8 cellular contexts compared by ENCODE assay signal in genomic region chr1:156500847-156501686, GRCh38. TPM values are rescaled to one million over a fixed set of nuclear protein-coding genes. Genes with fewer than 3 reads are reported as not detected.
DNase-seq lines count a peak whose midpoint lies in the region; ATAC-seq, FAIRE-seq and TF ChIP-seq lines count a peak whose summit lies in the region.

No MANE protein-coding gene starts in this region.

- peak overlapping the region; percentile 98 for H2BK12ac ChIP-seq in H1 (ENCODE audit: low read depth, low read length)

- CTCF ChIA-PET in Caco-2 (lab: Charles Lee) = interaction anchor here (0.6 to 6.9 kb wide), 19 partner anchors 10 to 435 kb away, joined by 3 to 87 read pairs (median 3); partner anchors contain the start of gene SLC25A44
- CTCF ChIA-PET in activated CD8-positive, alpha-beta memory T cell treated with anti-CD3 and anti-CD28 coated beads, Interleukin-2, amount 10 ng/mL, durations not matched to agents 7 days and 5 days (lab: Charles Lee) = interaction anchor here (0.8 to 18.2 kb wide), 18 partner anchors 10 to 224 kb away, joined by 3 to 372 read pairs (median 4); partner anchors contain the start of gene NAXE
- CTCF ChIA-PET in H1 (lab: Charles Lee; ENCODE audit: partially characterized antibody) = interaction anchor here (0.6 to 17.4 kb wide), 30 partner anchors 10 to 225 kb away, joined by 3 to 236 read pairs (median 3); partner anchors contain the start of gene TTC24

- BruUV-seq in Caco-2 (replicated peaks; lab: Mats Ljungman, UMichigan) = TSS peak; percentile 47

- H3K27ac ChIP-seq in H1 (ENCODE audit: low read depth, low read length) (peak overlapping the region; percentile 88), mesodermal cell (ENCODE audit: low read depth, low read length, severe bottlenecking) (peak overlapping the region; percentile 99)

- H3K27me3 Mint-ChIP-seq in Caco-2 (ENCODE audit: insufficient read depth, unreplicated experiment) = no peaks in the 10 kb centered on the region
- no peaks in the 10 kb centered on the region for H3K27me3 Mint-ChIP-seq in activated CD8-positive, alpha-beta memory T cell treated with anti-CD3 and anti-CD28 coated beads, Interleukin-2, amount 10 ng/mL, durations not matched to agents 7 days and 5 days

- H2AK5ac ChIP-seq in H1 (ENCODE audit: low read depth, low read length) = 0 out of 2 replicates have a peak overlapping the region, but pooled peaks have one; percentile 94

- TF ChIP-seq EP300 in H1 (IDR thresholded peaks at IDR 0.05; ENCODE audit: borderline replicate concordance in 1 of 2, low read depth in 2 of 2, low read length in 2 of 2) = no peak

- H2BK120ac ChIP-seq in H1 (replicated peaks; ENCODE audit: low read depth, low read length) = no peak overlapping the region

- H3K9ac ChIP-seq in H1 (replicated peaks in 1 of 4; ENCODE audit: extremely low read depth in 1 of 4, low read depth in 3 of 4, low read length in 3 of 4) = peak overlapping the region in 3 of 4 experiments; percentile 42 to 67 (median 63); a peak in 6 of 7 replicates

- 0% methylated on average over 24 of the region's 59 CpGs; no CpG with 5 or more reads in 1 of the 2 experiments for WGBS in H1 (ENCODE audit: extremely low coverage in 1 of 2, insufficient coverage in 1 of 2, insufficient read length in 1 of 2, insufficient replicate concordance in 2 of 2, low coverage in 1 of 2, low lambda C conversion rate in 2 of 2, missing lambda C conversion rate in 1 of 2), 2 experiments
- 0 to 1% methylated on average over 10 to 27 of the region's 59 CpGs for WGBS in mesodermal cell (ENCODE audit: insufficient coverage in 2 of 2), 2 experiments

- peaks cover 23% of the 10 kb centered on the region for H3K23me2 ChIP-seq in H1 (ENCODE audit: low read depth, low read length)

- peaks cover 49% of the 10 kb centered on the region for H3K4me1 ChIP-seq in Caco-2
- H3K4me1 ChIP-seq in H1 (replicated peaks in 1 of 4; ENCODE audit: control insufficient read depth in 3 of 4, insufficient read depth in 4 of 4, low read length in 3 of 4) = peaks cover 36 to 54% (median 42%) of the 10 kb centered on the region in 4 experiments
- H3K4me1 ChIP-seq in mesodermal cell (ENCODE audit: control insufficient read depth, insufficient read depth, low read length, poor library complexity, severe bottlenecking) = peaks cover 59% of the 10 kb centered on the region

- POLR2A ChIA-PET in Caco-2 (lab: Charles Lee) = interaction anchor here (0.5 to 1.9 kb wide), 20 partner anchors 9 to 1252 kb away, joined by 3 to 92 read pairs (median 6); partner anchors contain the start of genes ISG20L2, METTL25B, NAXE and PMF1
- POLR2A ChIA-PET in H1 (lab: Charles Lee; ENCODE audit: partially characterized antibody) = interaction anchor here (0.8 to 9.6 kb wide), 12 partner anchors 9 to 93 kb away, joined by 3 to 166 read pairs (median 5); partner anchors contain the start of gene NAXE

- H3K56ac ChIP-seq in H1 (replicated peaks; ENCODE audit: insufficient read length, low read depth, low read length) = no peak overlapping the region

- peak; percentile 48 for ATAC-seq in GM21381 (IDR thresholded peaks at IDR 0.05; ENCODE audit: unreplicated experiment)
- ATAC-seq in activated CD8-positive, alpha-beta memory T cell treated with anti-CD3 and anti-CD28 coated beads, Interleukin-2, amount 10 ng/mL, durations not matched to agents 7 days and 5 days = peak; percentile 72

- peak; percentile 13 to 25; a peak in 2 of 4 replicates for TF ChIP-seq RAD21 in H1 (IDR thresholded peaks at IDR 0.05 in 1 of 2, conservative IDR thresholded peaks at IDR 0.05 in 1 of 2; ENCODE audit: low read depth in 2 of 2, low read length in 2 of 2)

- peak overlapping the region; percentile 8 for H4K5ac ChIP-seq in H1 (ENCODE audit: insufficient read length, low read depth, low read length)

- H3K9me3 ChIP-seq in Caco-2 (no peaks in the 10 kb centered on the region), H1 (ENCODE audit: insufficient read depth in 2 of 2, low read depth in 1 of 2, low read length in 1 of 2) (no peaks in the 10 kb centered on the region; a peak in 1 of 4 replicates), mesodermal cell (ENCODE audit: control insufficient read depth, low read length) (no peaks in the 10 kb centered on the region)

- H2BK20ac ChIP-seq in H1 (ENCODE audit: low read length) = no peak overlapping the region

- peak overlapping the region; percentile 98; the same call in 1 of the 2 replicates for H2BK15ac ChIP-seq in H1 (ENCODE audit: low read length)

- H4K8ac ChIP-seq in H1 (ENCODE audit: extremely low read depth, insufficient read depth, low read length) = peak overlapping the region; percentile 93

- intact Hi-C loops in Caco-2 (cut with micrococcal nuclease; ENCODE audit: unreplicated experiment) = loop anchor here (10.0 kb wide), 1 partner anchor 104 kb away; the partner anchor contains the start of gene GPATCH4

- no peak overlapping the region for H3K14ac ChIP-seq in H1 (ENCODE audit: insufficient read length)

- peaks cover 0 to 4% of the 10 kb centered on the region in 2 experiments for H4K20me1 ChIP-seq in H1 (replicated peaks in 1 of 2; ENCODE audit: control insufficient read depth in 1 of 2, insufficient read depth in 2 of 2, low read length in 2 of 2)

- peak overlapping the region; percentile 83 to 90 for H3K4me2 ChIP-seq in H1 (ENCODE audit: insufficient read depth in 1 of 2, low read depth in 2 of 2, low read length in 2 of 2)

- H3K79me2 ChIP-seq in H1 (ENCODE audit: control insufficient read depth in 1 of 2, insufficient read depth in 2 of 2, low read length in 2 of 2) = peaks cover 12 to 36% of the 10 kb centered on the region in 2 experiments

- H2AFZ ChIP-seq in H1 (ENCODE audit: low read length) = no peak overlapping the region

- no peaks in the 10 kb centered on the region for H3K9me3 Mint-ChIP-seq in Caco-2 (ENCODE audit: unreplicated experiment)
- no peaks in the 10 kb centered on the region for H3K9me3 Mint-ChIP-seq in activated CD8-positive, alpha-beta memory T cell treated with anti-CD3 and anti-CD28 coated beads, Interleukin-2, amount 10 ng/mL, durations not matched to agents 7 days and 5 days (ENCODE audit: low read depth)

- peaks cover 33% of the 10 kb centered on the region for H3K4me1 Mint-ChIP-seq in Caco-2 (ENCODE audit: low read depth, unreplicated experiment)
- peaks cover 74% of the 10 kb centered on the region for H3K4me1 Mint-ChIP-seq in activated CD8-positive, alpha-beta memory T cell treated with anti-CD3 and anti-CD28 coated beads, Interleukin-2, amount 10 ng/mL, durations not matched to agents 7 days and 5 days

- H4K91ac ChIP-seq in H1 (replicated peaks; ENCODE audit: insufficient read length, low read length) = peak overlapping the region; percentile 76

- peak; percentile 62 to 77 for TF ChIP-seq CTCF in Caco-2 (IDR thresholded peaks at IDR 0.05; ENCODE audit: insufficient read depth in 1 of 2, low read depth in 1 of 2, low read length in 1 of 2, severe bottlenecking in 1 of 2, unreplicated experiment in 1 of 2)
- TF ChIP-seq CTCF in H1 (IDR thresholded peaks at IDR 0.05; ENCODE audit: control extremely low read depth in 1 of 3, insufficient read depth in 1 of 3, low read depth in 1 of 3, low read length in 3 of 3) = peak; percentile 23 to 46 (median 39)

- H3K36me3 ChIP-seq in Caco-2 (ENCODE audit: control insufficient read depth, insufficient read depth, low read length) = no peaks in the 10 kb centered on the region
- H3K36me3 ChIP-seq in H1 (ENCODE audit: control insufficient read depth in 2 of 4, insufficient read depth in 4 of 4, low read length in 3 of 4) = no peaks in the 10 kb centered on the region
- peaks cover 7% of the 10 kb centered on the region for H3K36me3 ChIP-seq in mesodermal cell (ENCODE audit: control insufficient read depth, insufficient read depth, low read length)

- H3K36me3 Mint-ChIP-seq in Caco-2 (ENCODE audit: insufficient read depth, unreplicated experiment) = peaks cover 14% of the 10 kb centered on the region
- H3K36me3 Mint-ChIP-seq in activated CD8-positive, alpha-beta memory T cell treated with anti-CD3 and anti-CD28 coated beads, Interleukin-2, amount 10 ng/mL, durations not matched to agents 7 days and 5 days = peaks cover 12% of the 10 kb centered on the region

- no peak overlapping the region for H3K4ac ChIP-seq in H1 (replicated peaks; ENCODE audit: insufficient read length, low read depth, low read length)

- peak in 1 of 2 experiments; percentile 64; a peak in 1 of 3 replicates for TF ChIP-seq POLR2A in H1 (IDR thresholded peaks at IDR 0.05; ENCODE audit: control extremely low read depth in 1 of 2, low read depth in 2 of 2, low read length in 2 of 2)

- H3K18ac ChIP-seq in H1 (ENCODE audit: extremely low read depth, low read length) = peak overlapping the region; percentile 84

- FAIRE-seq in H1 (lab: Jason Lieb, UNC) = no peak

- H3K27me3 ChIP-seq in Caco-2 (replicated peaks; ENCODE audit: control insufficient read depth, insufficient read depth, low read length) = no peaks in the 10 kb centered on the region
- H3K27me3 ChIP-seq in H1 (replicated peaks in 1 of 4; ENCODE audit: control insufficient read depth in 3 of 4, extremely low read depth in 1 of 4, insufficient read depth in 3 of 4, low read length in 3 of 4) = no peaks in the 10 kb centered on the region; a peak in 1 of 7 replicates

- peak overlapping the region; percentile 94 for H3K27ac Mint-ChIP-seq in Caco-2 (ENCODE audit: unreplicated experiment)
- peak overlapping the region; percentile 97 for H3K27ac Mint-ChIP-seq in activated CD8-positive, alpha-beta memory T cell treated with anti-CD3 and anti-CD28 coated beads, Interleukin-2, amount 10 ng/mL, durations not matched to agents 7 days and 5 days

- H2BK5ac ChIP-seq in H1 (ENCODE audit: low read depth, low read length) = peak overlapping the region; percentile 78; the same call in 1 of the 2 replicates

- peaks cover 26% of the 10 kb centered on the region for H3K79me1 ChIP-seq in H1 (ENCODE audit: low read depth, low read length)

- no peak overlapping the region for H3K23ac ChIP-seq in H1 (ENCODE audit: insufficient read length)

- peak overlapping the region; percentile 89 for H3K4me3 Mint-ChIP-seq in Caco-2 (ENCODE audit: unreplicated experiment)
- H3K4me3 Mint-ChIP-seq in activated CD8-positive, alpha-beta memory T cell treated with anti-CD3 and anti-CD28 coated beads, Interleukin-2, amount 10 ng/mL, durations not matched to agents 7 days and 5 days = peak overlapping the region; percentile 88

- H3K4me3 ChIP-seq in Caco-2 (ENCODE audit: low read depth, low read length) = peak overlapping the region; percentile 93
- H3K4me3 ChIP-seq in H1 (ENCODE audit: extremely low read depth in 1 of 4, insufficient read depth in 2 of 4, low read depth in 3 of 4, low read length in 4 of 4) = peak overlapping the region; percentile 48 to 96 (median 74)
- H3K4me3 ChIP-seq in mesodermal cell (ENCODE audit: extremely low read depth, insufficient read depth, low read length, poor library complexity, severe bottlenecking) = peak overlapping the region; percentile 97

- peak; percentile 94 for DNase-seq in Caco-2
- peak in 75 of 76 experiments; percentile 25 to 94 (median 87) for DNase-seq in HUDEP-2 (lab: John Stamatoyannopoulos, UW; ENCODE audit: unreplicated experiment in 76 of 76)
- DNase-seq in NOMO-1 treated with DMSO at 0.1 percent for 48 hours (lab: John Stamatoyannopoulos, UW; ENCODE audit: unreplicated experiment) = peak; percentile 95
- DNase-seq in activated CD8-positive, alpha-beta memory T cell treated with anti-CD3 and anti-CD28 coated beads, Interleukin-2, amount 10 ng/mL, durations not matched to agents 7 days and 5 days = peak; percentile 95
- peak; percentile 75 to 96 for DNase-seq in H1 (ENCODE audit: low read depth in 1 of 2, low spot score in 2 of 2)
- DNase-seq in stimulated activated CD8-positive, alpha-beta memory T cell treated with anti-CD3 and anti-CD28 coated beads, Interleukin-15, amount 100 ng/mL, for 24 hours (ENCODE audit: low read depth) = peak; percentile 91

RNA-seq across cellular contexts. Expression of gene MEF2D, which starts 0.5 kb away (rescaled TPM):
- 18.6 and 21.4 TPM in 2 replicates for total RNA-seq in Caco-2 (2022)
- total RNA-seq in activated CD8-positive, alpha-beta memory T cell treated with anti-CD3 and anti-CD28 coated beads, Interleukin-2, amount 10 ng/mL, durations not matched to agents 7 days and 5 days = 10 to 100 TPM; 57.1 to 63.1 TPM
- 17.3 and 19.5 TPM in 2 replicates for total RNA-seq in H1 (2021; fragmentation: NEBNext Ultra II Directional; extraction: Animal tissue kit (Norgen Biotek cat#: 25700))
- polyA plus RNA-seq in H1 (2011; rRNA removed) = 20.3 and 44.4 TPM in 2 replicates
- polyA plus RNA-seq in H1 (2011; cell fraction: cytosol; rRNA removed) = 12.4 TPM
- 19.5 TPM for polyA plus RNA-seq in H1 (2011; cell fraction: nucleus; rRNA removed)
- polyA plus RNA-seq in H1 (2012, experiment 1 of 2) = 10.3 to 14.6 TPM (median 12.8 TPM) in 4 replicates
- polyA plus RNA-seq in H1 (2012, experiment 2 of 2) = 8.1 TPM
- polyA plus RNA-seq in H1 (2013, experiment 1 of 2) = 9.1 TPM
- polyA plus RNA-seq in H1 (2013, experiment 2 of 2) = 8.8 TPM
- polyA minus RNA-seq in H1 (2011; rRNA and poly(A)+ RNA removed) = 6.7 and 7.7 TPM in 2 replicates
- 14.5 TPM for polyA minus RNA-seq in H1 (2011; cell fraction: cytosol; rRNA and poly(A)+ RNA removed)
- 9.3 TPM for polyA minus RNA-seq in H1 (2011; cell fraction: nucleus; rRNA and poly(A)+ RNA removed)
- polyA plus RNA-seq in mesodermal cell (2013, experiment 1 of 2) = 29.5 TPM
- polyA plus RNA-seq in mesodermal cell (2013, experiment 2 of 2) = 23.9 TPM

Comparison
In these comparisons a context has a peak if more than half of its experiments do, and no peak if none do; other contexts are left out.
1. Peak in every context shown above with its lines: DNase-seq, ATAC-seq, H3K4me3 ChIP-seq and H3K27ac ChIP-seq.